In the genomic region with DNA sequence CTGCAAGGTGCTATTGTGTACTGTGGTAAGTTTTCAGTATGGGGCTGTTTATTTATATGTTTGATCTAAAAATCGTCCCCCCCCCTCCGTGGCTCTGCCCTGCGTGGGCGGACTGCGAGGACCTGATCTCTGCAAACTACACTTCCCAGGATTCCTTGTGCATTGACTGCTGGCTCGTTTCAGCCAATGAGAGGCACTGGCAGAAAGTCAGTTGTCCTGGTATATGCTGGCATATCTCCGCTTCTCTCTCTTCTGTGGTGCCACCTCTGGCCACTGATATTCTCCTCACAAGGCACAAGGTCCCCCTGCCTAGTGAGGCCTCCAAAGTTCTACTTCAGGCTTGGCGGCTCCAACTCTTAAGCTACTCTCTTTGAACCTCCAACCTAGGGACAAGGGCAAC, we compare ENCODE assay signal across 28 cellular contexts.
DNase-seq lines count a peak whose midpoint lies in the region; ATAC-seq and TF ChIP-seq lines count a peak whose summit lies in the region.
"Had no signal": no experiment of that assay in that cellular context is flagged by ENCODE, and none has a peak within 500 bp of the region (broad histone marks: within the 10 kb centered on the region; RNA-seq: fewer than 3 reads in every experiment).

No MANE protein-coding gene starts in this region.

- H3K4me3 ChIP-seq in A673 (ENCODE audit: low read depth, low read length, poor library complexity, severe bottlenecking) = no peak overlapping the region
- H3K4me3 ChIP-seq in PC-3 (ENCODE audit: low read length) = no peak overlapping the region
- H3K4me3 ChIP-seq in endodermal cell (ENCODE audit: low read length) = no peak overlapping the region
- H3K4me3 ChIP-seq: lung, mucosa of descending colon had no signal

- H3K4me3 Mint-ChIP-seq in endodermal cell = no peak overlapping the region
- H3K4me3 Mint-ChIP-seq: activated CD8-positive, alpha-beta T cell treated with anti-CD3 and anti-CD28 coated beads for 36 hours; activated naive CD4-positive, alpha-beta T cell treated with anti-CD3 and anti-CD28 coated beads, Interleukin-2, amount 50 U/mL, for 24 hours; activated T-helper 17 cell treated with anti-CD3 and anti-CD28 coated beads, Interleukin-2, amount 50 U/mL, for 72 hours; IgD-negative memory B cell; nephron; T-helper 1 cell treated with Interleukin-12 subunit alpha and Interleukin-12 subunit beta and Interleukin-4 antibody, amounts not matched to agents 30 μg/mL and 1 μg/mL, for 36 hours; type B pancreatic cell had no signal

- H4K20me1 ChIP-seq in PC-3 (ENCODE audit: low read length) = no peaks in the 10 kb centered on the region

- H3K79me2 ChIP-seq in PC-3 (ENCODE audit: low read length) = no peaks in the 10 kb centered on the region

- intact Hi-C loops in A673 (cut with micrococcal nuclease; ENCODE audit: unreplicated experiment) (no loop called here), PC-3 (cut with micrococcal nuclease) (no loop called here)

- H3K9ac ChIP-seq in PC-3 (ENCODE audit: low read length) = no peak overlapping the region
- no peak overlapping the region for H3K9ac ChIP-seq in endodermal cell (ENCODE audit: extremely low read depth, low read length, poor library complexity, severe bottlenecking)

- H3K27ac Mint-ChIP-seq in endodermal cell = no peak overlapping the region
- H3K27ac Mint-ChIP-seq: activated CD8-positive, alpha-beta T cell treated with anti-CD3 and anti-CD28 coated beads for 36 hours; activated naive CD4-positive, alpha-beta T cell treated with anti-CD3 and anti-CD28 coated beads, Interleukin-2, amount 50 U/mL, for 24 hours; activated T-helper 17 cell treated with anti-CD3 and anti-CD28 coated beads, Interleukin-2, amount 50 U/mL, for 72 hours; IgD-negative memory B cell; nephron; T-helper 1 cell treated with Interleukin-12 subunit alpha and Interleukin-12 subunit beta and Interleukin-4 antibody, amounts not matched to agents 30 μg/mL and 1 μg/mL, for 36 hours; type B pancreatic cell had no signal

- no TSS peak for BruUV-seq in A673 (replicated peaks; lab: Mats Ljungman, UMichigan)
- BruUV-seq in PC-3 (replicated peaks; lab: Mats Ljungman, UMichigan) = no TSS peak

- H3K4me2 ChIP-seq in PC-3 (ENCODE audit: low read length) = no peak overlapping the region

- no peaks in the 10 kb centered on the region for H3K9me2 ChIP-seq in PC-3 (replicated peaks; ENCODE audit: low read length)

- no peaks in the 10 kb centered on the region for H3K4me1 ChIP-seq in A673 (ENCODE audit: insufficient read depth, low read length, poor library complexity, severe bottlenecking)
- H3K4me1 ChIP-seq in PC-3 (ENCODE audit: insufficient read depth, low read length) = no peaks in the 10 kb centered on the region
- H3K4me1 ChIP-seq in endodermal cell (ENCODE audit: control insufficient read depth, insufficient read depth, low read length) = no peaks in the 10 kb centered on the region
- H3K4me1 ChIP-seq: Caco-2 had no signal

- no peak overlapping the region for H2AFZ ChIP-seq in PC-3 (ENCODE audit: low read length)

- H3K27me3 ChIP-seq in A673 (replicated peaks; ENCODE audit: insufficient read depth, low read depth, low read length, poor library complexity) = peaks cover 38% of the 10 kb centered on the region
- no peaks in the 10 kb centered on the region for H3K27me3 ChIP-seq in PC-3 (ENCODE audit: low read length)
- no peaks in the 10 kb centered on the region for H3K27me3 ChIP-seq in endodermal cell (ENCODE audit: control insufficient read depth, insufficient read depth, low read length, poor library complexity, severe bottlenecking)

- H3K9me3 ChIP-seq in A673 (ENCODE audit: low read depth, low read length, poor library complexity, severe bottlenecking) (no peaks in the 10 kb centered on the region), PC-3 (ENCODE audit: low read length) (no peaks in the 10 kb centered on the region), endodermal cell (ENCODE audit: control insufficient read depth, low read length) (no peaks in the 10 kb centered on the region)
- H3K9me3 ChIP-seq: Caco-2, mucosa of descending colon had no signal

- 74 to 86% methylated on average over 3 to 8 of the region's 8 CpGs for WGBS in endodermal cell (ENCODE audit: insufficient coverage in 1 of 2, insufficient read length in 1 of 2), 2 experiments

- TF ChIP-seq CTCF in A673 (conservative IDR thresholded peaks at IDR 0.05; ENCODE audit: low read depth, low read length) (no peak), PC-3 (conservative IDR thresholded peaks at IDR 0.05; ENCODE audit: low read depth, low read length) (no peak), endodermal cell (conservative IDR thresholded peaks at IDR 0.05) (no peak)

- ATAC-seq in PC-3 = no peak
- ATAC-seq in HG03045 (IDR thresholded peaks at IDR 0.05; ENCODE audit: unreplicated experiment) = no peak
- ATAC-seq: activated CD8-positive, alpha-beta T cell treated with anti-CD3 and anti-CD28 coated beads for 36 hours; activated T-helper 17 cell treated with anti-CD3 and anti-CD28 coated beads, Interleukin-2, amount 50 U/mL, for 72 hours; mucosa of descending colon; Right ventricle myocardium inferior had no signal

- no peaks in the 10 kb centered on the region for H3K27me3 Mint-ChIP-seq in endodermal cell (ENCODE audit: insufficient read depth)
- H3K27me3 Mint-ChIP-seq: activated CD8-positive, alpha-beta T cell treated with anti-CD3 and anti-CD28 coated beads for 36 hours; activated naive CD4-positive, alpha-beta T cell treated with anti-CD3 and anti-CD28 coated beads, Interleukin-2, amount 50 U/mL, for 24 hours; activated T-helper 17 cell treated with anti-CD3 and anti-CD28 coated beads, Interleukin-2, amount 50 U/mL, for 72 hours; IgD-negative memory B cell; type B pancreatic cell had no signal

- no peaks in the 10 kb centered on the region for H3K9me3 Mint-ChIP-seq in endodermal cell
- H3K9me3 Mint-ChIP-seq: type B pancreatic cell had no signal

- DNase-seq in A673 (ENCODE audit: low spot score) (peak; percentile 28), HEK293T (ENCODE audit: extremely low spot score) (peak; percentile 3), PC-3 (peak; percentile 6), endodermal cell (peak; percentile 59), GM03348 (ENCODE audit: low spot score) (no peak), SW480 (ENCODE audit: low spot score) (no peak)
- no peak for DNase-seq in activated CD4-positive, alpha-beta T cell treated with anti-CD3 and anti-CD28 coated beads, Interleukin-2, amount 50 U/mL, for 48 hours
- DNase-seq: activated CD4-positive, CD25-positive, alpha-beta regulatory T cell treated with anti-CD3 and anti-CD28 coated beads, Interleukin-2, amount 50 U/mL, for 72 hours; activated CD8-positive, alpha-beta T cell treated with anti-CD3 and anti-CD28 coated beads for 36 hours; C1 segment of cervical spinal cord; Caco-2; glutamatergic neuron; MM.1S; mucosa of descending colon; NCI-H1417; NCI-H2029 treated with DMSO at 0.1 percent for 48 hours; NCI-H774; stimulated activated CD4-positive, alpha-beta T cell treated with anti-CD3 and anti-CD28 coated beads, Interleukin-2, amount 100 ng/mL, for 24 hours had no signal

- H3K27ac ChIP-seq in A673 (ENCODE audit: low read depth, low read length, poor library complexity, severe bottlenecking) (no peak overlapping the region), PC-3 (ENCODE audit: low read length) (no peak overlapping the region), endodermal cell (ENCODE audit: low read depth, low read length) (no peak overlapping the region)
- H3K27ac ChIP-seq: epithelial cell of prostate had no signal

- H3K36me3 ChIP-seq in A673 (ENCODE audit: insufficient read depth, low read length, poor library complexity, severe bottlenecking) = no peaks in the 10 kb centered on the region
- H3K36me3 ChIP-seq in PC-3 (ENCODE audit: low read depth, low read length) = no peaks in the 10 kb centered on the region
- H3K36me3 ChIP-seq in endodermal cell (ENCODE audit: control insufficient read depth, insufficient read depth, low read length) = no peaks in the 10 kb centered on the region

- CTCF ChIA-PET in A673 (lab: Charles Lee) = no interaction called here
- CTCF ChIA-PET in HEK293T (lab: Yijun Ruan, JAX) = interaction anchor here (1.2 kb wide), 1 partner anchor 28 kb away, joined by 4 read pairs; no protein-coding TSS in a partner anchor
- CTCF ChIA-PET in PC-3 (lab: Charles Lee) = no interaction called here

- H3K4me1 Mint-ChIP-seq in endodermal cell = peaks cover 3% of the 10 kb centered on the region
- H3K4me1 Mint-ChIP-seq: activated naive CD4-positive, alpha-beta T cell treated with anti-CD3 and anti-CD28 coated beads, Interleukin-2, amount 50 U/mL, for 24 hours; activated T-helper 17 cell treated with anti-CD3 and anti-CD28 coated beads, Interleukin-2, amount 50 U/mL, for 72 hours; IgD-negative memory B cell; nephron had no signal

- no peaks in the 10 kb centered on the region for H3K36me3 Mint-ChIP-seq in endodermal cell (ENCODE audit: low read depth)
- H3K36me3 Mint-ChIP-seq: activated naive CD4-positive, alpha-beta T cell treated with anti-CD3 and anti-CD28 coated beads, Interleukin-2, amount 50 U/mL, for 24 hours; type B pancreatic cell had no signal

- H3F3A ChIP-seq in PC-3 (ENCODE audit: low read length, unreplicated experiment) = no peaks in the 10 kb centered on the region

- POLR2A ChIA-PET in A673 (lab: Charles Lee; ENCODE audit: low non-redundant PET) (no interaction called here), HEK293T (lab: Yijun Ruan, JAX) (no interaction called here), PC-3 (lab: Charles Lee; ENCODE audit: unreplicated experiment) (no interaction called here)

TF ChIP-seq in HEK293T, 16 proteins besides CTCF, POLR2A, EP300 and RAD21 (continues in another document):
- TF ChIP-seq SP1 (IDR thresholded peaks at IDR 0.05) (no peak), CTBP1 (IDR thresholded peaks at IDR 0.05; ENCODE audit: borderline replicate concordance) (no peak), L3MBTL2 (conservative IDR thresholded peaks at IDR 0.05) (no peak), FOXM1 (IDR thresholded peaks at IDR 0.05; ENCODE audit: borderline replicate concordance) (no peak), FOXK2 (IDR thresholded peaks at IDR 0.05) (no peak), ARNT (IDR thresholded peaks at IDR 0.05) (no peak), FOXA1 (IDR thresholded peaks at IDR 0.05) (no peak), HDGF (IDR thresholded peaks at IDR 0.05; ENCODE audit: borderline replicate concordance) (no peak), TARDBP (IDR thresholded peaks at IDR 0.05) (no peak), SUZ12 (IDR thresholded peaks at IDR 0.05) (no peak), NFRKB (IDR thresholded peaks at IDR 0.05) (no peak), ELF4 (IDR thresholded peaks at IDR 0.05) (no peak), PKNOX1 (IDR thresholded peaks at IDR 0.05) (no peak)

Comparison
In these comparisons a context has a peak if more than half of its experiments do, and no peak if none do; other contexts are left out.
1. DNase-seq: peak in A673 (single experiment), HEK293T (single experiment), PC-3 (single experiment) and endodermal cell (single experiment); none in activated CD4-positive, alpha-beta T cell treated with anti-CD3 and anti-CD28 coated beads, Interleukin-2, amount 50 U/mL, for 48 hours (0 of 2), GM03348 (single experiment) and SW480 (single experiment).